Comparison of ENCODE assay signal across 1 cellular context in the genomic region with DNA sequence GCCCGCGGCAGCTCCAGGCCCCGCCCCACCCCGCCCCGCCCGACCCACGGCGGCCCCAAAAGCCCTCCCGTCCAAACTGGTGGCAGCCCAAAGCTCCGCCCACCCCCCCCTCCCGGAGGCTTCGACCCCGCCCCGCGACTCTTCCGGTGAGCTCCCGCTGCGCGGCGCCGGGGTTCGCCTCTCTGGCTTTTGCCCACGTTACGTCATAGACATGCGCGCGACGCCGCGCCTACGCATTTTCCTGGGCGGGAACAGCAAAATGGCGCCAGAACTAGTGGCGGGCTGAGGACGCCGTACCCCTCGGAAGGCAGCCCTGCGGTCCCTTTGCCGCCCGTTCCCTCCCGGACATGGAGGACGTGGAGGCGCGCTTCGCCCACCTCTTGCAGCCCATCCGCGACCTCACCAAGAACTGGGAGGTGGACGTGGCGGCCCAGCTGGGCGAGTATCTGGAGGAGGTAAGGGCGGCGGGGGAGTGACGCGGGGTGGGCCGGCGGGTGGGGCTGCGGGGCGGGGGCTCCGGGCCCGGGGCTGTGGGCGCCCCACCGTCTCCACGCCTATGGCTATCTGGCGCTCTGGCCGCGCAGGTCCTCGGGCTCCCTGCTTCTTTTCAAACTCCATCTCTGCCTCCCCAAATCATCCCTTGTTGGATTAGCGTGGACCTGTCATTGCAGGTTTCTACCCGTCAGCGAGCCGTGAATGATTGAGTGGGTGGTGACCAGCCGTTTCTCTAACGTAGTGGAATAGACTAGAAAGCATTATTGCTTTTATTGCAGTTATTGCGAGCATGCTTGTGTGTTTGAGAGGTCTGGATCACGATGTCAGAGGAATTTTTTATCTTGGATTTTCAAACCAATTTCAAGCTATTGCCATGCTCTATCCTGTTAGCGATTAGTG.
TF ChIP-seq lines count a peak whose summit lies in the region.

A gene (plus strand): TSS at position 234 of the 894 bp plus-strand sequence. CDS start 114 bp downstream, at position 348.

TF ChIP-seq in K562, 482 proteins besides CTCF, POLR2A, EP300 and RAD21 (continued from another document and continues in another):
- TF ChIP-seq, protein P1, sequence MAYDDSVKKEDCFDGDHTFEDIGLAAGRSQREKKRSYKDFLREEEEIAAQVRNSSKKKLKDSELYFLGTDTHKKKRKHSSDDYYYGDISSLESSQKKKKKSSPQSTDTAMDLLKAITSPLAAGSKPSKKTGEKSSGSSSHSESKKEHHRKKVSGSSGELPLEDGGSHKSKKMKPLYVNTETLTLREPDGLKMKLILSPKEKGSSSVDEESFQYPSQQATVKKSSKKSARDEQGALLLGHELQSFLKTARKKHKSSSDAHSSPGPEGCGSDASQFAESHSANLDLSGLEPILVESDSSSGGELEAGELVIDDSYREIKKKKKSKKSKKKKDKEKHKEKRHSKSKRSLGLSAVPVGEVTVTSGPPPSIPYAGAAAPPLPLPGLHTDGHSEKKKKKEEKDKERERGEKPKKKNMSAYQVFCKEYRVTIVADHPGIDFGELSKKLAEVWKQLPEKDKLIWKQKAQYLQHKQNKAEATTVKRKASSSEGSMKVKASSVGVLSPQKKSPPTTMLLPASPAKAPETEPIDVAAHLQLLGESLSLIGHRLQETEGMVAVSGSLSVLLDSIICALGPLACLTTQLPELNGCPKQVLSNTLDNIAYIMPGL (CRISPR knock-in tag; IDR thresholded peaks at IDR 0.05) = no peak
- no peak for TF ChIP-seq ZSCAN32 (CRISPR knock-in tag; IDR thresholded peaks at IDR 0.05)
- TF ChIP-seq, protein P2, sequence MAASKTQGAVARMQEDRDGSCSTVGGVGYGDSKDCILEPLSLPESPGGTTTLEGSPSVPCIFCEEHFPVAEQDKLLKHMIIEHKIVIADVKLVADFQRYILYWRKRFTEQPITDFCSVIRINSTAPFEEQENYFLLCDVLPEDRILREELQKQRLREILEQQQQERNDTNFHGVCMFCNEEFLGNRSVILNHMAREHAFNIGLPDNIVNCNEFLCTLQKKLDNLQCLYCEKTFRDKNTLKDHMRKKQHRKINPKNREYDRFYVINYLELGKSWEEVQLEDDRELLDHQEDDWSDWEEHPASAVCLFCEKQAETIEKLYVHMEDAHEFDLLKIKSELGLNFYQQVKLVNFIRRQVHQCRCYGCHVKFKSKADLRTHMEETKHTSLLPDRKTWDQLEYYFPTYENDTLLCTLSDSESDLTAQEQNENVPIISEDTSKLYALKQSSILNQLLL (CRISPR knock-in tag; IDR thresholded peaks at IDR 0.05; ENCODE audit: borderline replicate concordance) = no peak
- no peak for TF ChIP-seq TAF15 (IDR thresholded peaks at IDR 0.05; ENCODE audit: low read depth, low read length)
- TF ChIP-seq THRAP3 (IDR thresholded peaks at IDR 0.05; ENCODE audit: borderline replicate concordance) = no peak
- no peak for TF ChIP-seq POLR3A (IDR thresholded peaks at IDR 0.05; ENCODE audit: borderline replicate concordance, extremely low read depth, insufficient read depth, insufficient read length)
- TF ChIP-seq, protein P3, sequence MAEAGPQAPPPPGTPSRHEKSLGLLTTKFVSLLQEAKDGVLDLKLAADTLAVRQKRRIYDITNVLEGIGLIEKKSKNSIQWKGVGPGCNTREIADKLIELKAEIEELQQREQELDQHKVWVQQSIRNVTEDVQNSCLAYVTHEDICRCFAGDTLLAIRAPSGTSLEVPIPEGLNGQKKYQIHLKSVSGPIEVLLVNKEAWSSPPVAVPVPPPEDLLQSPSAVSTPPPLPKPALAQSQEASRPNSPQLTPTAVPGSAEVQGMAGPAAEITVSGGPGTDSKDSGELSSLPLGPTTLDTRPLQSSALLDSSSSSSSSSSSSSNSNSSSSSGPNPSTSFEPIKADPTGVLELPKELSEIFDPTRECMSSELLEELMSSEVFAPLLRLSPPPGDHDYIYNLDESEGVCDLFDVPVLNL (CRISPR knock-in tag; IDR thresholded peaks at IDR 0.05; ENCODE audit: low read depth) = peak; percentile 83; the same call in 1 of the 2 replicates
- TF ChIP-seq CBX2 (IDR thresholded peaks at IDR 0.05; ENCODE audit: insufficient read depth, low read length, poor library complexity, severe bottlenecking) = no peak
- no peak for TF ChIP-seq SRSF9 (IDR thresholded peaks at IDR 0.05; ENCODE audit: borderline replicate concordance, low read depth, low read length)
- TF ChIP-seq, protein P4, sequence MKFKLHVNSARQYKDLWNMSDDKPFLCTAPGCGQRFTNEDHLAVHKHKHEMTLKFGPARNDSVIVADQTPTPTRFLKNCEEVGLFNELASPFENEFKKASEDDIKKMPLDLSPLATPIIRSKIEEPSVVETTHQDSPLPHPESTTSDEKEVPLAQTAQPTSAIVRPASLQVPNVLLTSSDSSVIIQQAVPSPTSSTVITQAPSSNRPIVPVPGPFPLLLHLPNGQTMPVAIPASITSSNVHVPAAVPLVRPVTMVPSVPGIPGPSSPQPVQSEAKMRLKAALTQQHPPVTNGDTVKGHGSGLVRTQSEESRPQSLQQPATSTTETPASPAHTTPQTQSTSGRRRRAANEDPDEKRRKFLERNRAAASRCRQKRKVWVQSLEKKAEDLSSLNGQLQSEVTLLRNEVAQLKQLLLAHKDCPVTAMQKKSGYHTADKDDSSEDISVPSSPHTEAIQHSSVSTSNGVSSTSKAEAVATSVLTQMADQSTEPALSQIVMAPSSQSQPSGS (CRISPR knock-in tag; IDR thresholded peaks at IDR 0.05) = no peak
- no peak for TF ChIP-seq NCOA2 (IDR thresholded peaks at IDR 0.05; ENCODE audit: partially characterized antibody in 2 of 2)
- no peak for TF ChIP-seq YBX1 (IDR thresholded peaks at IDR 0.05)
- TF ChIP-seq, protein P5, sequence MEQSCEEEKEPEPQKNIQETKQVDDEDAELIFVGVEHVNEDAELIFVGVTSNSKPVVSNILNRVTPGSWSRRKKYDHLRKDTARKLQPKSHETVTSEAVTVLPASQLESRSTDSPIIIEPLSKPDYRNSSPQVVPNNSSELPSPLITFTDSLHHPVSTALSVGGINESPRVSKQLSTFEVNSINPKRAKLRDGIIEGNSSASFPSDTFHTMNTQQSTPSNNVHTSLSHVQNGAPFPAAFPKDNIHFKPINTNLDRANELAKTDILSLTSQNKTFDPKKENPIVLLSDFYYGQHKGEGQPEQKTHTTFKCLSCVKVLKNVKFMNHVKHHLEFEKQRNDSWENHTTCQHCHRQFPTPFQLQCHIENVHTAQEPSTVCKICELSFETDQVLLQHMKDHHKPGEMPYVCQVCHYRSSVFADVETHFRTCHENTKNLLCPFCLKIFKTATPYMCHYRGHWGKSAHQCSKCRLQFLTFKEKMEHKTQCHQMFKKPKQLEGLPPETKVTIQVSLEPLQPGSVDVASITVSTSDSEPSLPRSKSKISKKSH (CRISPR knock-in tag; IDR thresholded peaks at IDR 0.05) = no peak
- no peak for TF ChIP-seq ZBED1 (IDR thresholded peaks at IDR 0.05)
- TF ChIP-seq PPARD (CRISPR knock-in tag; IDR thresholded peaks at IDR 0.05) = no peak
- TF ChIP-seq, protein P6, sequence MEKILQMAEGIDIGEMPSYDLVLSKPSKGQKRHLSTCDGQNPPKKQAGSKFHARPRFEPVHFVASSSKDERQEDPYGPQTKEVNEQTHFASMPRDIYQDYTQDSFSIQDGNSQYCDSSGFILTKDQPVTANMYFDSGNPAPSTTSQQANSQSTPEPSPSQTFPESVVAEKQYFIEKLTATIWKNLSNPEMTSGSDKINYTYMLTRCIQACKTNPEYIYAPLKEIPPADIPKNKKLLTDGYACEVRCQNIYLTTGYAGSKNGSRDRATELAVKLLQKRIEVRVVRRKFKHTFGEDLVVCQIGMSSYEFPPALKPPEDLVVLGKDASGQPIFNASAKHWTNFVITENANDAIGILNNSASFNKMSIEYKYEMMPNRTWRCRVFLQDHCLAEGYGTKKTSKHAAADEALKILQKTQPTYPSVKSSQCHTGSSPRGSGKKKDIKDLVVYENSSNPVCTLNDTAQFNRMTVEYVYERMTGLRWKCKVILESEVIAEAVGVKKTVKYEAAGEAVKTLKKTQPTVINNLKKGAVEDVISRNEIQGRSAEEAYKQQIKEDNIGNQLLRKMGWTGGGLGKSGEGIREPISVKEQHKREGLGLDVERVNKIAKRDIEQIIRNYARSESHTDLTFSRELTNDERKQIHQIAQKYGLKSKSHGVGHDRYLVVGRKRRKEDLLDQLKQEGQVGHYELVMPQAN (IDR thresholded peaks at IDR 0.05; ENCODE audit: borderline replicate concordance) = peak; percentile 76; the same call in 1 of the 2 replicates
- peak; percentile 34; the same call in 1 of the 2 replicates for TF ChIP-seq ARID1B (IDR thresholded peaks at IDR 0.05)
- TF ChIP-seq, protein P7, sequence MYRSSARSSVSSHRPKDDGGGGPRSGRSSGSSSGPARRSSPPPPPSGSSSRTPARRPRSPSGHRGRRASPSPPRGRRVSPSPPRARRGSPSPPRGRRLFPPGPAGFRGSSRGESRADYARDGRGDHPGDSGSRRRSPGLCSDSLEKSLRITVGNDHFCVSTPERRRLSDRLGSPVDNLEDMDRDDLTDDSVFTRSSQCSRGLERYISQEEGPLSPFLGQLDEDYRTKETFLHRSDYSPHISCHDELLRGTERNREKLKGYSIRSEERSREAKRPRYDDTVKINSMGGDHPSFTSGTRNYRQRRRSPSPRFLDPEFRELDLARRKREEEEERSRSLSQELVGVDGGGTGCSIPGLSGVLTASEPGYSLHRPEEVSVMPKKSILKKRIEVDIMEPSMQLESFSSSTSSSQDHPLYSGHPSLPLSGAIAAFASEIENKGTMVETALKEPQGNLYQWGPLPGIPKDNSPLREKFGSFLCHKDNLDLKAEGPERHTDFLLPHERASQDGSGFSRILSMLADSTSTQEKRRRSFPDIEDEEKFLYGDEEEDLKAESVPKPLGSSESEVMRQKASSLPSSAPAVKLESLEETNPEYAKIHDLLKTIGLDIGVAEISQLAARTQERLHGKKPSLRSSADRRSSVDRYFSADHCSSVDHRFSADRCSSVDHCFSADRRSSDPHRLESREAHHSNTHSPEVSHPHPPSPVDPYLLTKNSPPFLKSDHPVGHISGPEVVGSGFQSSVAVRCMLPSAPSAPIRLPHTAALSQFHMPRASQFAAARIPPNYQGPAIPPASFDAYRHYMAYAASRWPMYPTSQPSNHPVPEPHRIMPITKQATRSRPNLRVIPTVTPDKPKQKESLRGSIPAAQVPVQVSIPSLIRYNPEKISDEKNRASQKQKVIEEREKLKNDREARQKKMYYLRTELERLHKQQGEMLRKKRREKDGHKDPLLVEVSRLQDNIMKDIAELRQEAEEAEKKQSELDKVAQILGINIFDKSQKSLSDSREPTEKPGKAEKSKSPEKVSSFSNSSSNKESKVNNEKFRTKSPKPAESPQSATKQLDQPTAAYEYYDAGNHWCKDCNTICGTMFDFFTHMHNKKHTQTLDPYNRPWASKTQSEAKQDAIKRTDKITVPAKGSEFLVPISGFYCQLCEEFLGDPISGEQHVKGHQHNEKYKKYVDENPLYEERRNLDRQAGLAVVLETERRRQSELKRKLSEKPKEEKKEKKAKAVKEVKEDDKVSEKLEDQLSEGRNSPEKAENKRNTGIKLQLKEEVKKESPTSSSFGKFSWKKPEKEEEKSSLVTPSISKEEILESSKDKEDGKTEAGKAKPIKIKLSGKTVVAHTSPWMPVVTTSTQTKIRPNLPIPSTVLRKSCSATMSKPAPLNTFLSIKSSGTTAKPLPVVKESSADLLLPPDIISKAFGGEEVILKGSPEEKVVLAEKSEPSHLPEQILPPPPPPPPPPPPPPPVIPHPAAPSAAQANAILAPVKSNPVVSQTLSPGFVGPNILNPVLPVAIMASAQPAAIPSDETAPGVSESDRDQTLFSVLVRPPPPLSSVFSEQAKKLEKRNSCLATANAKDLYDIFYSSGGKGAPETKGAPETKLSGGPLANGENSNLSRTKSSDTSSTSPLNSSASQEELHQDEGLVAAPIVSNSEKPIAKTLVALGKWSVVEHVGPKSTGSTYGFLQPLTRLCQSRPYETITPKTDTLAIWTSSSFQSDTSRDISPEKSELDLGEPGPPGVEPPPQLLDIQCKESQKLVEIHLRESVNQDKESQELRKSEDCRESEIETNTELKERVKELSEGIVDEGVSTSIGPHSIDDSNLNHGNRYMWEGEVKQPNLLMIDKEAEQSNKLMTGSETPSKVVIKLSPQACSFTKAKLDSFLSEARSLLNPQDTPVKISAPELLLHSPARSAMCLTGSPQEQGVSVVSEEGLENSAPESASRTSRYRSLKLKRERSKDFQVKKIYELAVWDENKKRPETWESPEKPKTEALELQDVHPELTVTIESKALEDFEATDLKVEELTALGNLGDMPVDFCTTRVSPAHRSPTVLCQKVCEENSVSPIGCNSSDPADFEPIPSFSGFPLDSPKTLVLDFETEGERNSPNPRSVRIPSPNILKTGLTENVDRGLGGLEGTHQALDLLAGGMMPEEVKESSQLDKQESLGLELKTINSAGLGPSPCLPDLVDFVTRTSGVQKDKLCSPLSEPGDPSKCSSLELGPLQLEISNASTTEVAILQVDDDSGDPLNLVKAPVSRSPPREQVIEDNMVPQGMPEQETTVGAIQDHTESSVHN (IDR thresholded peaks at IDR 0.05; ENCODE audit: borderline replicate concordance in 1 of 2, low read depth in 1 of 2) = no peak
- TF ChIP-seq C11orf30 (IDR thresholded peaks at IDR 0.05; ENCODE audit: low read depth) = peak; percentile 99
- TF ChIP-seq, protein P8, sequence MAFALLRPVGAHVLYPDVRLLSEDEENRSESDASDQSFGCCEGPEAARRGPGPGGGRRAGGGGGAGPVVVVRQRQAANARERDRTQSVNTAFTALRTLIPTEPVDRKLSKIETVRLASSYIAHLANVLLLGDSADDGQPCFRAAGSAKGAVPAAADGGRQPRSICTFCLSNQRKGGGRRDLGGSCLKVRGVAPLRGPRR (CRISPR knock-in tag; IDR thresholded peaks at IDR 0.05) = no peak
- TF ChIP-seq, protein P9, sequence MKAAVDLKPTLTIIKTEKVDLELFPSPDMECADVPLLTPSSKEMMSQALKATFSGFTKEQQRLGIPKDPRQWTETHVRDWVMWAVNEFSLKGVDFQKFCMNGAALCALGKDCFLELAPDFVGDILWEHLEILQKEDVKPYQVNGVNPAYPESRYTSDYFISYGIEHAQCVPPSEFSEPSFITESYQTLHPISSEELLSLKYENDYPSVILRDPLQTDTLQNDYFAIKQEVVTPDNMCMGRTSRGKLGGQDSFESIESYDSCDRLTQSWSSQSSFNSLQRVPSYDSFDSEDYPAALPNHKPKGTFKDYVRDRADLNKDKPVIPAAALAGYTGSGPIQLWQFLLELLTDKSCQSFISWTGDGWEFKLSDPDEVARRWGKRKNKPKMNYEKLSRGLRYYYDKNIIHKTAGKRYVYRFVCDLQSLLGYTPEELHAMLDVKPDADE (conservative IDR thresholded peaks at IDR 0.05; ENCODE audit: control insufficient read depth, low read depth, low read length) = no peak
- no peak for TF ChIP-seq KDM1A (IDR thresholded peaks at IDR 0.05)
- no peak for TF ChIP-seq IFI16 (CRISPR knock-in tag; IDR thresholded peaks at IDR 0.05)
- no peak for TF ChIP-seq HIVEP1 (CRISPR knock-in tag; IDR thresholded peaks at IDR 0.05)
- TF ChIP-seq ZNF778 (CRISPR knock-in tag; IDR thresholded peaks at IDR 0.05) = no peak
- no peak for TF ChIP-seq POLR3G (IDR thresholded peaks at IDR 0.05; ENCODE audit: extremely low read depth, insufficient read length, insufficient replicate concordance)
- no peak for TF ChIP-seq EHMT2 (IDR thresholded peaks at IDR 0.05)
- TF ChIP-seq PRPF4 (IDR thresholded peaks at IDR 0.05; ENCODE audit: insufficient read depth, low read depth, low read length, poor library complexity, severe bottlenecking) = no peak
- no peak for TF ChIP-seq ETV6 (IDR thresholded peaks at IDR 0.05; ENCODE audit: borderline replicate concordance in 1 of 2, low read depth in 2 of 2, low read length in 1 of 2)
- TF ChIP-seq ETV6 (CRISPR knock-in tag; IDR thresholded peaks at IDR 0.05; ENCODE audit: borderline replicate concordance) = 0 out of 2 replicates have a peak, but pooled peaks have one; percentile 23
- TF ChIP-seq CBFA2T2 (conservative IDR thresholded peaks at IDR 0.05) = no peak
- TF ChIP-seq GTF2E2 (tag; IDR thresholded peaks at IDR 0.05) = no peak
- TF ChIP-seq, protein P10, sequence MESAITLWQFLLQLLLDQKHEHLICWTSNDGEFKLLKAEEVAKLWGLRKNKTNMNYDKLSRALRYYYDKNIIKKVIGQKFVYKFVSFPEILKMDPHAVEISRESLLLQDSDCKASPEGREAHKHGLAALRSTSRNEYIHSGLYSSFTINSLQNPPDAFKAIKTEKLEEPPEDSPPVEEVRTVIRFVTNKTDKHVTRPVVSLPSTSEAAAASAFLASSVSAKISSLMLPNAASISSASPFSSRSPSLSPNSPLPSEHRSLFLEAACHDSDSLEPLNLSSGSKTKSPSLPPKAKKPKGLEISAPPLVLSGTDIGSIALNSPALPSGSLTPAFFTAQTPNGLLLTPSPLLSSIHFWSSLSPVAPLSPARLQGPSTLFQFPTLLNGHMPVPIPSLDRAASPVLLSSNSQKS (CRISPR knock-in tag; IDR thresholded peaks at IDR 0.05) = no peak
